ENCODE assay signal across 21 cellular contexts in the genomic region with DNA sequence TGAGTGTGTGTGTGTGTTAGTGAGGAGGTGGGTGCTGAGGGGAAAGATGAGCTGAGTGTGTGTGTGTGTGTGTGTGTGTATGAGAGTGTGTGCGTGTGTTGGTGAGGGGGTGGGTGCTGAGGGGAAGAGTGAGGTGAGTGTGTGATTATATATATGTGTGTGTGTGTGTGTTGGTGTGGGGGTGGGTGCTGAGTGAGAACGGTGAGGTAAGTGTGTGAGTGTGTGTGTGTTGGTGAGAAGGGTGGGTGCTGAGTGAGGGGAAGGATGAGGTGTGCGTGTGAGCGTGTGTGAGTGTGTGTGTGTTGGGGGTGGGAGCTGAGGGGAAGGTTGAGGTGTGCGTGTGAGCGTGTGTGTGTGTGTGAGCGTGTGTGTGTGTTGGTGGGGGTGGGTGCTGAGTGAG.
DNase-seq lines count a peak whose midpoint lies in the region; ATAC-seq, FAIRE-seq and TF ChIP-seq lines count a peak whose summit lies in the region.
"Had no signal": no experiment of that assay in that cellular context is flagged by ENCODE, and none has a peak within 500 bp of the region (broad histone marks: within the 10 kb centered on the region; RNA-seq: fewer than 3 reads in every experiment).

No MANE protein-coding gene starts in this region.

- peak overlapping the region; percentile 13 for H3K4me3 Mint-ChIP-seq in MCF 10A (ENCODE audit: unreplicated experiment)
- H3K4me3 Mint-ChIP-seq: B cell; CD4-positive, alpha-beta memory T cell; IgD-negative memory B cell had no signal

- H3K27ac ChIP-seq in mesendoderm (ENCODE audit: low read depth, low read length) = no peak overlapping the region
- H3K27ac ChIP-seq in upper lobe of left lung = no peak overlapping the region
- H3K27ac ChIP-seq: Peyer's patch had no signal

- intact Hi-C loops in MCF 10A (cut with micrococcal nuclease) = no loop called here
- intact Hi-C loops in posterior cingulate gyrus (cut with DNase I) = no loop called here

- H4K5ac ChIP-seq in mesendoderm (ENCODE audit: low read length) = no peak overlapping the region

- H3K36me3 ChIP-seq in mesendoderm (ENCODE audit: control insufficient read depth, insufficient read depth, low read length) (no peaks in the 10 kb centered on the region), upper lobe of left lung (no peaks in the 10 kb centered on the region)
- H3K36me3 ChIP-seq: Peyer's patch had no signal

- FAIRE-seq in HTR-8/SVneo (lab: Jason Lieb, UNC) = peak; percentile 99
- FAIRE-seq: GM12892, GM19239 had no signal

- H3K27me3 Mint-ChIP-seq in MCF 10A (ENCODE audit: insufficient read depth, unreplicated experiment) = no peaks in the 10 kb centered on the region

- H3K79me2 ChIP-seq in mesendoderm (ENCODE audit: control insufficient read depth, insufficient read depth, low read length) = no peaks in the 10 kb centered on the region

- CTCF ChIA-PET in MCF 10A (lab: Yijun Ruan, JAX) = no interaction called here

- H4K8ac ChIP-seq in mesendoderm (ENCODE audit: low read depth, low read length) = no peak overlapping the region

- H3K4ac ChIP-seq in mesendoderm (ENCODE audit: low read depth, low read length) = no peak overlapping the region

- H3K9ac ChIP-seq in mesendoderm (ENCODE audit: low read length) = no peak overlapping the region

- no peak for TF ChIP-seq EP300 in upper lobe of left lung (IDR thresholded peaks at IDR 0.05)

- BruUV-seq in MCF 10A (replicated peaks; lab: Mats Ljungman, UMichigan) = no TSS peak

- H3K23ac ChIP-seq in mesendoderm (ENCODE audit: low read length) = no peak overlapping the region

- peak overlapping the region; percentile 89 for H3K27ac Mint-ChIP-seq in MCF 10A (ENCODE audit: low read depth, unreplicated experiment)
- H3K27ac Mint-ChIP-seq: B cell; CD4-positive, alpha-beta memory T cell; IgD-negative memory B cell had no signal

- POLR2A ChIA-PET in MCF 10A (lab: Yijun Ruan, JAX) = no interaction called here

- no peak overlapping the region for H2AK5ac ChIP-seq in mesendoderm (ENCODE audit: low read length)

- H2BK5ac ChIP-seq in mesendoderm (ENCODE audit: low read length) = peak overlapping the region; percentile 56

- H3K27me3 ChIP-seq in mesendoderm (ENCODE audit: insufficient read depth, low read length, poor library complexity) = no peaks in the 10 kb centered on the region
- no peaks in the 10 kb centered on the region for H3K27me3 ChIP-seq in upper lobe of left lung
- H3K27me3 ChIP-seq: Peyer's patch had no signal

- no peaks in the 10 kb centered on the region for H3K9me3 ChIP-seq in upper lobe of left lung
- H3K9me3 ChIP-seq: Peyer's patch had no signal

- no peak overlapping the region for H3K56ac ChIP-seq in mesendoderm (ENCODE audit: low read length)

- H3K18ac ChIP-seq in mesendoderm (ENCODE audit: low read length) = no peak overlapping the region

- no peak overlapping the region for H3K4me3 ChIP-seq in mesendoderm (ENCODE audit: low read length)
- no peak overlapping the region for H3K4me3 ChIP-seq in upper lobe of left lung
- H3K4me3 ChIP-seq: Peyer's patch had no signal

- peak; percentile 6 to 24 for ATAC-seq in upper lobe of left lung (ENCODE audit: low FRiP score in 2 of 2)

- H3K4me1 Mint-ChIP-seq in MCF 10A (ENCODE audit: insufficient read depth, unreplicated experiment) = peaks cover 23% of the 10 kb centered on the region
- H3K4me1 Mint-ChIP-seq: B cell; CD4-positive, alpha-beta memory T cell had no signal

- TF ChIP-seq POLR2A in upper lobe of left lung (IDR thresholded peaks at IDR 0.05) = no peak

- H3K4me1 ChIP-seq in mesendoderm (ENCODE audit: control insufficient read depth, low read depth, low read length) (peaks cover 2% of the 10 kb centered on the region), upper lobe of left lung (no peaks in the 10 kb centered on the region)
- H3K4me1 ChIP-seq: Peyer's patch had no signal

- no peak for DNase-seq in HTR-8/SVneo (ENCODE audit: insufficient read length, low spot score)
- DNase-seq in MCF 10A (ENCODE audit: unreplicated experiment) = no peak
- no peak for DNase-seq in mesendoderm
- peak in 1 of 2 donors; percentile 0 for DNase-seq in upper lobe of left lung
- no peak for DNase-seq in DMS153 treated with DMSO at 0.1 percent for 48 hours (lab: John Stamatoyannopoulos, UW; ENCODE audit: unreplicated experiment)
- no peak for DNase-seq in activated effector memory CD4-positive, alpha-beta T cell treated with Interleukin-2 at 50 U/mL for 16 hours
- no peak for DNase-seq in posterior cingulate gyrus
- DNase-seq: CD4-positive, alpha-beta memory T cell; DND-41; GDM1; NCI-H1417; NCI-H1930; NCI-H2171; NCI-H446 treated with DMSO at 0.1 percent for 48 hours; NCI-H774; Peyer's patch; SHP77 treated with DMSO at 0.1 percent for 48 hours had no signal

- H3K36me3 Mint-ChIP-seq in MCF 10A (ENCODE audit: insufficient read depth, unreplicated experiment) = no peaks in the 10 kb centered on the region

- no peak overlapping the region for H2BK15ac ChIP-seq in mesendoderm (replicated peaks; ENCODE audit: low read depth)

- no peak overlapping the region for H2BK120ac ChIP-seq in mesendoderm (ENCODE audit: low read depth, low read length)

- no peaks in the 10 kb centered on the region for H3K9me3 Mint-ChIP-seq in MCF 10A (ENCODE audit: unreplicated experiment)
- H3K9me3 Mint-ChIP-seq: IgD-negative memory B cell had no signal

- no peak for TF ChIP-seq CTCF in MCF 10A (IDR thresholded peaks at IDR 0.05; ENCODE audit: unreplicated experiment)
- no peak for TF ChIP-seq CTCF in upper lobe of left lung (IDR thresholded peaks at IDR 0.05)

- H3K4me2 ChIP-seq in mesendoderm (ENCODE audit: low read length) = no peak overlapping the region

- H3K79me1 ChIP-seq in mesendoderm (ENCODE audit: low read length) = no peaks in the 10 kb centered on the region

- WGBS in mesendoderm (ENCODE audit: extremely low coverage, insufficient coverage, low lambda C conversion rate) = 100% methylated on average over 7 of the region's 7 CpGs
- 94 to 96% methylated on average over 7 of the region's 7 CpGs for WGBS in upper lobe of left lung, 2 donors
